ENCODE assay signal across 25 cellular contexts in the genomic region with DNA sequence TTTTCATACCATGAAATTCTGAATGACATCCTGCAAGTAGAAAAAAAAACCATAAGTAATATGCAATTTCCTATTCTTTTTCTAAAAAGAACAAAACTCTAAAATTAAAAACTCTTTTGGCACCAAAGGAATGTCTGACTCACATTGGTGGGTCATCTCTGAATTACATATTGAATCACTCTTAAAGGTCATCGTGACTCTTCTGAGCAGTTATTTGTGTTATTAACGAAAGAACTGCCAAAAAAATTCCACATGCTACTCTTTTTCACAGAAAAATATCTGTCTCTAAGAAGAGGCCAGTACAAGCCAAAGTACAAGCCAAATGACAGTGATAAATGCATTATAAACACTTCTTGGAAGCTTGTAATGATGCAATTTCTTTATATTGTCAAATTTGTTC.
DNase-seq lines count a peak whose midpoint lies in the region; ATAC-seq, FAIRE-seq and TF ChIP-seq lines count a peak whose summit lies in the region.
"Had no signal": no experiment of that assay in that cellular context is flagged by ENCODE, and none has a peak within 500 bp of the region (broad histone marks: within the 10 kb centered on the region; RNA-seq: fewer than 3 reads in every experiment).

No MANE protein-coding gene starts in this region.

- H3K36me3 ChIP-seq in GM12878 (ENCODE audit: control insufficient read depth in 2 of 2, insufficient read depth in 2 of 2, low read length in 1 of 2) = no peaks in the 10 kb centered on the region
- H3K36me3 ChIP-seq in stomach = no peaks in the 10 kb centered on the region
- H3K36me3 ChIP-seq: ascending aorta, colonic mucosa, MG63, prostate gland, suprapubic skin, uterus had no signal

- H2AFZ ChIP-seq in GM12878 (ENCODE audit: control insufficient read depth, low read depth, low read length) = no peak overlapping the region

- 0% methylated on average over 2 of the region's 2 CpGs for WGBS in GM12878 (ENCODE audit: insufficient coverage, insufficient replicate concordance, low lambda C conversion rate, missing lambda C conversion rate)
- WGBS in stomach, 5 donors = 54 to 68% (median 61%) methylated on average over 2 of the region's 2 CpGs

- SMC1A ChIA-PET in GM12878 (lab: Charles Lee; ENCODE audit: uncharacterized antibody, unreplicated experiment) = interaction anchor here (2.8 kb wide), 1 partner anchor 10 kb away, joined by 10 read pairs; no protein-coding TSS in a partner anchor

- no peak overlapping the region for H3K9ac ChIP-seq in GM12878 (ENCODE audit: control insufficient read depth, insufficient read depth, low read length)

- H3K4me2 ChIP-seq in GM12878 (ENCODE audit: control insufficient read depth, insufficient read depth) = no peak overlapping the region

- CTCF ChIA-PET in GM12878 (lab: Yijun Ruan, JAX) = no interaction called here

- TF ChIP-seq CTCF in GM12878 (IDR thresholded peaks at IDR 0.05 in 2 of 3, conservative IDR thresholded peaks at IDR 0.05 in 1 of 3; ENCODE audit: control insufficient read depth in 2 of 3, extremely low read depth in 1 of 3, insufficient read depth in 1 of 3, low read depth in 3 of 3, low read length in 3 of 3) (no peak), stomach (IDR thresholded peaks at IDR 0.05) (no peak)

- RAD21 ChIA-PET in GM12878 (lab: Charles Lee; ENCODE audit: unreplicated experiment) = interaction anchor here (0.9 kb wide), 1 partner anchor 12 kb away, joined by 3 read pairs; no protein-coding TSS in a partner anchor

- intact Hi-C loops in GM12878 (cut with micrococcal nuclease; ENCODE audit: unreplicated experiment) (no loop called here), stomach (cut with DNase I; ENCODE audit: low total_unique reads) (no loop called here)

- H3K4me1 ChIP-seq in GM12878 (ENCODE audit: control insufficient read depth, insufficient read depth, low read length) (no peaks in the 10 kb centered on the region), stomach (no peaks in the 10 kb centered on the region)
- H3K4me1 ChIP-seq: ascending aorta, colonic mucosa, prostate gland, suprapubic skin, uterus had no signal

- TF ChIP-seq POLR2A in GM12878 (IDR thresholded peaks at IDR 0.05; ENCODE audit: low read depth, low read length) (no peak), stomach (IDR thresholded peaks at IDR 0.05) (no peak)

- DNase-seq in HT1080 (ENCODE audit: low read depth) (peak; percentile 1), GM12878 (ENCODE audit: low read depth, low spot score) (no peak), fibroblast of the conjunctiva (ENCODE audit: low read depth) (peak; percentile 1), stromal cell of bone marrow (ENCODE audit: low read depth) (peak; percentile 44), stomach (no peak), DMS 273 (lab: John Stamatoyannopoulos, UW; ENCODE audit: unreplicated experiment) (no peak), AG08396 (ENCODE audit: low spot score) (no peak)
- DNase-seq: activated naive CD4-positive, alpha-beta T cell; activated T-cell treated with anti-CD3 and anti-CD28 coated beads, Interleukin-2, amount 50 U/mL, for 1 hour; CD8-positive, alpha-beta memory T cell; colonic mucosa; DMS53; GF-D8; H9; hippocampal formation; MG63; NCI-H146; NCI-H69; SHP77; T-cell; uterus had no signal

- POLR2A ChIA-PET in GM12878 (lab: Charles Lee) = no interaction called here

- no peaks in the 10 kb centered on the region for H3K79me2 ChIP-seq in GM12878 (ENCODE audit: control insufficient read depth, insufficient read depth, low read length)

- H4K20me1 ChIP-seq in GM12878 (ENCODE audit: control insufficient read depth, insufficient read depth) = no peaks in the 10 kb centered on the region

- no peak for ATAC-seq in GM12878
- ATAC-seq: T-cell had no signal

- TF ChIP-seq EP300 in GM12878 (IDR thresholded peaks at IDR 0.05; ENCODE audit: borderline replicate concordance in 1 of 2, control insufficient read depth in 1 of 2, low read depth in 2 of 2, low read length in 2 of 2) = no peak
- no peak for TF ChIP-seq EP300 in stomach (IDR thresholded peaks at IDR 0.05)

- H3K27ac ChIP-seq in GM12878 (ENCODE audit: control insufficient read depth, insufficient read depth) = no peak overlapping the region
- no peak overlapping the region for H3K27ac ChIP-seq in stomach
- H3K27ac ChIP-seq: ascending aorta, colonic mucosa, prostate gland, suprapubic skin, uterus had no signal

- H3K27me3 ChIP-seq in GM12878 (replicated peaks in 1 of 2; ENCODE audit: control insufficient read depth in 2 of 2, insufficient read depth in 2 of 2, low read length in 1 of 2) = no peaks in the 10 kb centered on the region
- no peaks in the 10 kb centered on the region for H3K27me3 ChIP-seq in stomach
- H3K27me3 ChIP-seq: ascending aorta, colonic mucosa, MG63, suprapubic skin, uterus had no signal

- H3K4me3 ChIP-seq in GM12878 = no peak overlapping the region
- no peak overlapping the region for H3K4me3 ChIP-seq in stomach
- H3K4me3 ChIP-seq: ascending aorta, colonic mucosa, MG63, prostate gland, suprapubic skin, uterus had no signal

- FAIRE-seq in GM12878 (lab: Jason Lieb, UNC) = no peak
- FAIRE-seq: TTC549 had no signal

- no TSS peak for BruUV-seq in GM12878 (replicated peaks; lab: Mats Ljungman, UMichigan)

- H3K9me3 ChIP-seq in GM12878 (replicated peaks; ENCODE audit: control insufficient read depth, insufficient read depth, low read length) (no peaks in the 10 kb centered on the region), stomach (peaks cover 0 to 16% (median 0%) of the 10 kb centered on the region in 4 donors)
- H3K9me3 ChIP-seq: ascending aorta, colonic mucosa, MG63, prostate gland, suprapubic skin, uterus had no signal

- no peak for TF ChIP-seq RAD21 in GM12878 (IDR thresholded peaks at IDR 0.05; ENCODE audit: insufficient read depth, low read depth, low read length)

- in situ Hi-C loops in GM12878 (cut with MboI) = no loop called here

TF ChIP-seq in GM12878, 131 proteins besides CTCF, POLR2A, EP300 and RAD21:
- no peak for TF ChIP-seq YY1 (IDR thresholded peaks at IDR 0.05; ENCODE audit: low read depth, low read length)
- TF ChIP-seq PAX5 (IDR thresholded peaks at IDR 0.05; ENCODE audit: borderline replicate concordance, low read depth, low read length) = no peak
- TF ChIP-seq ASH2L (IDR thresholded peaks at IDR 0.05; ENCODE audit: borderline replicate concordance, low read depth) = no peak
- 0 out of 2 replicates have a peak, but pooled peaks have one; percentile 6 for TF ChIP-seq JUNB (IDR thresholded peaks at IDR 0.05)
- TF ChIP-seq ELK1 (IDR thresholded peaks at IDR 0.05; ENCODE audit: low read depth, low read length) = no peak
- no peak for TF ChIP-seq E4F1 (IDR thresholded peaks at IDR 0.05; ENCODE audit: borderline replicate concordance, partially characterized antibody)
- TF ChIP-seq NBN (IDR thresholded peaks at IDR 0.05) = no peak

Comparison
In these comparisons a context has a peak if more than half of its experiments do, and no peak if none do; other contexts are left out.
1. DNase-seq: peak in HT1080 (single experiment), fibroblast of the conjunctiva (single experiment) and stromal cell of bone marrow (single experiment); none in GM12878 (single experiment), stomach (single experiment), DMS 273 (single experiment) and AG08396 (single experiment).